In the genomic region with DNA sequence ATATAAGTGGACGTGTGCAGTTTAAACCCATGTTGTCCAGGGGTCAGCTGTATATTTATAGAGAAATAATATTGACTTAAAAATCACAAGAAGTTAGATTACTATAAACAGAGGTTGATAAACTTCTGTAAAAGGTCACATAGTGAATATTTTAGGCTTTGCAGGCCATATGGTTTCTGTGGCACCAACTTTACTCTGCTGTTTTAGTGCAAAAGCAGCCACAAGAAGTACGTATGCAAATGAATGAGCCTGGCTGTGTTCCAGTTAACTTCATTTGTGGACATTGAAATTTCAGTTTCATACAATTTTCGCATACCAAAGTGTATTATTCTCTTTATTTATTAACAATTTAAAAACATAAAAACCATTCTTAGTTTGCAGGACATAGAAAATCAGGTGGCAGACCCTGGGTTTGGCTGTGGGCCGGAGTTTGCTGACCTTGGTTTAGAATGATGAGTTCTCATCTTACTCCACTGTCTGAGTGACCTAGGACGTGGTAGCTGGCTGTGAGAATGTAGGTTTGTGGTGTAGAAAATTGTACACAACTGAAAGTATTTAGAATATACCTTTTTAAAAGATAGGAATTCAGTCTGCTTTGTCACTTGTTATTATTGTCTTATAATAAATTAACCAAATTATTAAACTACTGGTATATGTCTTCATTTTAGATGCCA, we compare ENCODE assay signal across 21 cellular contexts. TPM values are rescaled to one million over a fixed set of nuclear protein-coding genes. Genes with fewer than 3 reads are reported as not detected.
DNase-seq lines count a peak whose midpoint lies in the region; ATAC-seq, FAIRE-seq and TF ChIP-seq lines count a peak whose summit lies in the region.
"Had no signal": no experiment of that assay in that cellular context is flagged by ENCODE, and none has a peak within 500 bp of the region (broad histone marks: within the 10 kb centered on the region; RNA-seq: fewer than 3 reads in every experiment).

No MANE protein-coding gene starts in this region.

- no peak overlapping the region for H3K9ac ChIP-seq in KMS-11

- intact Hi-C loops in dorsolateral prefrontal cortex (cut with DNase I) = loop anchor here (2.0 to 10.0 kb wide), 6 partner anchors 15 to 565 kb away; partner anchors contain the start of gene TRPM1 (in 1 of the 2)

- no peaks in the 10 kb centered on the region; the same call in 1 of the 2 replicates for H3K36me3 ChIP-seq in KMS-11 (ENCODE audit: insufficient read depth)
- peaks cover 64% of the 10 kb centered on the region for H3K36me3 ChIP-seq in effector memory CD4-positive, alpha-beta T cell (ENCODE audit: control insufficient read depth, insufficient read depth, low read length)

- H3K27me3 ChIP-seq in KMS-11 (ENCODE audit: insufficient read depth, low read depth) = no peaks in the 10 kb centered on the region
- no peaks in the 10 kb centered on the region for H3K27me3 ChIP-seq in dorsolateral prefrontal cortex
- H3K27me3 ChIP-seq in effector memory CD4-positive, alpha-beta T cell (replicated peaks; ENCODE audit: control insufficient read depth, insufficient read depth, low read length, poor library complexity, severe bottlenecking) = no peaks in the 10 kb centered on the region

- H3K4me2 ChIP-seq in KMS-11 = peak overlapping the region; percentile 55

- ATAC-seq in GM18502 (IDR thresholded peaks at IDR 0.05; ENCODE audit: poor library complexity, unreplicated experiment) = no peak

- no peak overlapping the region for H3K4me3 ChIP-seq in KMS-11 (IDR thresholded peaks at IDR 0.05; ENCODE audit: insufficient read depth, low read depth, low read length)
- H3K4me3 ChIP-seq in dorsolateral prefrontal cortex = no peak overlapping the region
- H3K4me3 ChIP-seq in effector memory CD4-positive, alpha-beta T cell (ENCODE audit: insufficient read depth, low read depth, low read length, poor library complexity, severe bottlenecking) = no peak overlapping the region

- FAIRE-seq in GM18507 (lab: Jason Lieb, UNC) (peak; percentile 65), HTR-8/SVneo (lab: Jason Lieb, UNC) (no peak)

- H3K27ac ChIP-seq in KMS-11 = peak overlapping the region; percentile 30; the same call in 1 of the 2 replicates
- peak overlapping the region in 55 of 59 donors; percentile 1 to 100 (median 97) for H3K27ac ChIP-seq in dorsolateral prefrontal cortex
- H3K27ac ChIP-seq in effector memory CD4-positive, alpha-beta T cell (ENCODE audit: insufficient read depth, low read length, poor library complexity, severe bottlenecking) = no peak overlapping the region
- H3K27ac ChIP-seq: HL-60 had no signal

- H2AFZ ChIP-seq in KMS-11 (ENCODE audit: low read depth) = no peak overlapping the region

- peaks cover 22% of the 10 kb centered on the region for H3K4me1 ChIP-seq in KMS-11 (ENCODE audit: low read depth, poor library complexity, severe bottlenecking)
- H3K4me1 ChIP-seq in effector memory CD4-positive, alpha-beta T cell (ENCODE audit: control insufficient read depth, insufficient read depth, low read length, poor library complexity, severe bottlenecking) = no peaks in the 10 kb centered on the region

- H3K9me3 ChIP-seq in effector memory CD4-positive, alpha-beta T cell (ENCODE audit: control insufficient read depth, low read length) = no peaks in the 10 kb centered on the region

- no peaks in the 10 kb centered on the region for H3K79me2 ChIP-seq in KMS-11 (ENCODE audit: insufficient read depth, low read depth)

- no peaks in the 10 kb centered on the region for H4K20me1 ChIP-seq in KMS-11 (ENCODE audit: insufficient read depth)

- TF ChIP-seq CTCF in KMS-11 (conservative IDR thresholded peaks at IDR 0.05; ENCODE audit: low read depth, low read length) (no peak), dorsolateral prefrontal cortex (IDR thresholded peaks at IDR 0.05 in 54 of 56, conservative IDR thresholded peaks at IDR 0.05 in 2 of 56; ENCODE audit: low read depth in 1 of 56, partially characterized antibody in 56 of 56) (no peak)

- DNase-seq in GM18507 (ENCODE audit: extremely low spot score, insufficient read length, low read depth) = no peak
- DNase-seq in dorsolateral prefrontal cortex = no peak
- no peak for DNase-seq in COR-L47 (lab: John Stamatoyannopoulos, UW)
- DNase-seq in effector memory CD4-positive, alpha-beta T cell = no peak
- no peak for DNase-seq in HTR-8/SVneo (ENCODE audit: insufficient read length, low spot score)
- DNase-seq: ACHN; AML-193; CD4-positive, alpha-beta T cell; DND-41; GDM1; H9; MV-4-11; NCI-H1417 treated with DMSO at 0.1 percent for 48 hours; NCI-H1930; NCI-H526 treated with DMSO at 0.1 percent for 48 hours; NK-92 treated with Interleukin-12 subunit alpha and Interleukin-12 subunit beta, amount 100 ng/mL, for 24 hours; RPMI8226; SIG-M5 had no signal

RNA-seq across cellular contexts. Expression of gene FAN1, which starts 16.3 kb away (rescaled TPM):
- 10 to 100 TPM; 30.1 to 55.7 (median 39.8) TPM for total RNA-seq in dorsolateral prefrontal cortex
